In genomic region chr3:178982138-178982537, GRCh38 we compare ENCODE assay signal across 12 cellular contexts.
DNase-seq lines count a peak whose midpoint lies in the region; ATAC-seq and TF ChIP-seq lines count a peak whose summit lies in the region.
"Had no signal": no experiment of that assay in that cellular context is flagged by ENCODE, and none has a peak within 500 bp of the region (broad histone marks: within the 10 kb centered on the region; RNA-seq: fewer than 3 reads in every experiment).

No MANE protein-coding gene starts in this region.

- no peak overlapping the region for H3K4me3 Mint-ChIP-seq in neural progenitor cell
- H3K4me3 Mint-ChIP-seq: activated naive CD8-positive, alpha-beta T cell had no signal

- H3K27ac ChIP-seq in PC-3 (ENCODE audit: low read length) (no peak overlapping the region), aorta (ENCODE audit: low read depth in 1 of 2, low read length in 2 of 2) (no peak overlapping the region), neural progenitor cell (no peak overlapping the region)
- H3K27ac ChIP-seq: stomach had no signal

- no peaks in the 10 kb centered on the region for H3K4me1 Mint-ChIP-seq in neural progenitor cell

- WGBS in aorta, 2 donors: 83 to 84% methylated on average over 4 of the region's 4 CpGs

- DNase-seq in AG08396 (ENCODE audit: low spot score) (peak; percentile 7), PC-3 (peak; percentile 28), aorta (no peak), H7 (no peak), neural progenitor cell (ENCODE audit: low spot score) (no peak), NCI-H1436 treated with DMSO at 0.1 percent for 48 hours (lab: John Stamatoyannopoulos, UW) (no peak)
- DNase-seq: BE2C, stomach had no signal

- intact Hi-C loops in PC-3 (cut with micrococcal nuclease) (no loop called here), aorta (cut with DNase I) (no loop called here)

- TF ChIP-seq CTCF in PC-3 (conservative IDR thresholded peaks at IDR 0.05; ENCODE audit: low read depth, low read length): no peak
- TF ChIP-seq CTCF in neural progenitor cell (IDR thresholded peaks at IDR 0.05): no peak

- H3K27me3 Mint-ChIP-seq in neural progenitor cell (ENCODE audit: insufficient read depth, low read depth): no peaks in the 10 kb centered on the region
- H3K27me3 Mint-ChIP-seq: activated naive CD8-positive, alpha-beta T cell had no signal

- no peak overlapping the region for H3K4me2 ChIP-seq in PC-3 (ENCODE audit: low read length)
- H3K4me2 ChIP-seq in neural progenitor cell: no peak overlapping the region
- H3K4me2 ChIP-seq: smooth muscle cell had no signal

- POLR2A ChIA-PET in PC-3 (lab: Charles Lee; ENCODE audit: unreplicated experiment): no interaction called here

- H4K20me1 ChIP-seq in PC-3 (ENCODE audit: low read length): no peaks in the 10 kb centered on the region
- no peaks in the 10 kb centered on the region for H4K20me1 ChIP-seq in neural progenitor cell (ENCODE audit: low read depth)

- ATAC-seq in GM19023 (IDR thresholded peaks at IDR 0.05; ENCODE audit: unreplicated experiment) (peak; percentile 55), HG02970 (IDR thresholded peaks at IDR 0.05; ENCODE audit: low FRiP score, unreplicated experiment) (peak; percentile 67), PC-3 (no peak), aorta (ENCODE audit: low FRiP score) (no peak)

- H3K27ac Mint-ChIP-seq in neural progenitor cell: no peak overlapping the region
- H3K27ac Mint-ChIP-seq: activated naive CD8-positive, alpha-beta T cell had no signal

- no peaks in the 10 kb centered on the region for H3K36me3 Mint-ChIP-seq in neural progenitor cell

- H3K79me2 ChIP-seq in PC-3 (ENCODE audit: low read length) (no peaks in the 10 kb centered on the region), neural progenitor cell (ENCODE audit: low read depth) (no peaks in the 10 kb centered on the region)

- H3K4me1 ChIP-seq in PC-3 (ENCODE audit: insufficient read depth, low read length): no peaks in the 10 kb centered on the region
- H3K4me1 ChIP-seq in aorta (ENCODE audit: control insufficient read depth in 1 of 2, insufficient read depth in 2 of 2, low read length in 2 of 2): no peaks in the 10 kb centered on the region
- H3K4me1 ChIP-seq in neural progenitor cell: no peaks in the 10 kb centered on the region
- H3K4me1 ChIP-seq: BE2C, stomach had no signal

- peaks cover 12% of the 10 kb centered on the region for H3K9me3 Mint-ChIP-seq in neural progenitor cell

- H3K36me3 ChIP-seq in PC-3 (ENCODE audit: low read depth, low read length) (no peaks in the 10 kb centered on the region), aorta (ENCODE audit: control insufficient read depth in 1 of 2, insufficient read depth in 2 of 2, low read length in 1 of 2) (no peaks in the 10 kb centered on the region), H7 (replicated peaks; ENCODE audit: control insufficient read depth, insufficient read depth, low read length) (no peaks in the 10 kb centered on the region), neural progenitor cell (no peaks in the 10 kb centered on the region)
- H3K36me3 ChIP-seq: BE2C, stomach had no signal

- no peaks in the 10 kb centered on the region for H3K27me3 ChIP-seq in PC-3 (ENCODE audit: low read length)
- H3K27me3 ChIP-seq in aorta (ENCODE audit: control insufficient read depth in 1 of 2, insufficient read depth in 2 of 2, low read length in 1 of 2): peaks cover 0 to 1% of the 10 kb centered on the region in 2 donors
- H3K27me3 ChIP-seq in H7 (ENCODE audit: control insufficient read depth, insufficient read depth, low read length): no peaks in the 10 kb centered on the region
- H3K27me3 ChIP-seq in neural progenitor cell: no peaks in the 10 kb centered on the region
- H3K27me3 ChIP-seq: BE2C, stomach had no signal

- H2AFZ ChIP-seq in PC-3 (ENCODE audit: low read length) (no peak overlapping the region), neural progenitor cell (replicated peaks) (no peak overlapping the region)

- H3K4me3 ChIP-seq in PC-3 (ENCODE audit: low read length): no peak overlapping the region
- no peak overlapping the region for H3K4me3 ChIP-seq in aorta (ENCODE audit: low read length in 2 of 2)
- H3K4me3 ChIP-seq in H7 (ENCODE audit: insufficient read depth, low read depth, low read length): no peak overlapping the region
- no peak overlapping the region for H3K4me3 ChIP-seq in neural progenitor cell
- H3K4me3 ChIP-seq: smooth muscle cell, stomach had no signal

- no peaks in the 10 kb centered on the region for H3F3A ChIP-seq in PC-3 (ENCODE audit: low read length, unreplicated experiment)
- H3F3A ChIP-seq in neural progenitor cell (ENCODE audit: low read depth): no peaks in the 10 kb centered on the region

- H3K9ac ChIP-seq in PC-3 (ENCODE audit: low read length) (no peak overlapping the region), neural progenitor cell (no peak overlapping the region)

- CTCF ChIA-PET in PC-3 (lab: Charles Lee): no interaction called here

- no TSS peak for BruUV-seq in PC-3 (replicated peaks; lab: Mats Ljungman, UMichigan)

- 0 out of 2 replicates have a peak, but pooled peaks cover under 1% of the 10 kb centered on the region for H3K9me3 ChIP-seq in PC-3 (ENCODE audit: low read length)
- no peaks in the 10 kb centered on the region for H3K9me3 ChIP-seq in aorta (ENCODE audit: control insufficient read depth, low read length)
- no peaks in the 10 kb centered on the region for H3K9me3 ChIP-seq in neural progenitor cell (ENCODE audit: low read depth)
- H3K9me3 ChIP-seq: BE2C had no signal

- no peaks in the 10 kb centered on the region for H3K9me2 ChIP-seq in PC-3 (replicated peaks; ENCODE audit: low read length)

Comparison
In these comparisons a context has a peak if more than half of its experiments do, and no peak if none do; other contexts are left out.
1. DNase-seq: peak in AG08396 (single experiment) and PC-3 (single experiment); none in aorta (0 of 2), H7 (single experiment), neural progenitor cell (single experiment) and NCI-H1436 treated with DMSO at 0.1 percent for 48 hours (single experiment).
2. ATAC-seq: peak in GM19023 (single experiment) and HG02970 (single experiment); none in PC-3 (single experiment) and aorta (single experiment).